In genomic region chrX:57591284-57592158, GRCh38 we compare ENCODE assay signal across 8 cellular contexts. TPM values are rescaled to one million over a fixed set of nuclear protein-coding genes. Genes with fewer than 3 reads are reported as not detected.
DNase-seq lines count a peak whose midpoint lies in the region; ATAC-seq and TF ChIP-seq lines count a peak whose summit lies in the region.
"Not testable (repeated sequence)": the region's sequence is repeated elsewhere in the genome, so short reads cannot be mapped to it uniquely, and the experiment has no call there.

ZXDB (plus strand) TSS chrX:57592011; CDS start chrX:57592049, 38 bp downstream.

- peaks cover 26% of the 10 kb centered on the region for H3K27me3 Mint-ChIP-seq in activated T-cell treated with anti-CD3 and anti-CD28 coated beads, Interleukin-2, amount 50 U/mL, for 24 hours

- in situ Hi-C loops in Caki2 (cut with HindIII; ENCODE audit: low pct_unique_long_range_greater_than_20kb, low sequenced_read_pairs): not testable (repeated sequence)

- H3K27me3 ChIP-seq in lower lobe of right lung (ENCODE audit: low read depth); spleen (replicated peaks in 1 of 7): not testable (repeated sequence)

- H3K4me1 ChIP-seq in lower lobe of right lung: not testable (repeated sequence)
- peaks cover 6 to 38% (median 25%) of the 10 kb centered on the region in 6 donors for H3K4me1 ChIP-seq in spleen

- peaks cover 40% of the 10 kb centered on the region for H3K4me1 Mint-ChIP-seq in activated T-cell treated with anti-CD3 and anti-CD28 coated beads, Interleukin-2, amount 50 U/mL, for 24 hours (ENCODE audit: low read depth)

- DNase-seq in Caki2 (ENCODE audit: low read depth) (peak; percentile 49), NCI-H460 (ENCODE audit: extremely low read depth, low read depth) (peak; percentile 24), epithelial cell of prostate (ENCODE audit: low read depth, low spot score) (peak; percentile 31)
- DNase-seq in activated T-cell treated with anti-CD3 and anti-CD28 coated beads, Interleukin-2, amount 50 U/mL, for 24 hours; lower lobe of right lung; spleen: not testable (repeated sequence)

- intact Hi-C loops in lower lobe of right lung (cut with DNase I); spleen (cut with DNase I; ENCODE audit: low total_unique reads): not testable (repeated sequence)

- H3K36me3 ChIP-seq in lower lobe of right lung, spleen: not testable (repeated sequence)

- H3K27ac ChIP-seq in epithelial cell of prostate: peak within 1 kb of the TSS; percentile 83
- peak within 1 kb of the TSS; percentile 92 for H3K27ac ChIP-seq in lower lobe of right lung
- peak within 1 kb of the TSS; percentile 53 to 94 (median 91) for H3K27ac ChIP-seq in spleen

- TF ChIP-seq POLR2A in spleen (IDR thresholded peaks at IDR 0.05): not testable (repeated sequence)

- peak; percentile 39 for ATAC-seq in GM19467 (IDR thresholded peaks at IDR 0.05; ENCODE audit: unreplicated experiment)
- peak; percentile 53 for ATAC-seq in HG03135 (IDR thresholded peaks at IDR 0.05; ENCODE audit: unreplicated experiment)
- peak; percentile 79 to 82 for ATAC-seq in lower lobe of right lung

- H3K36me3 Mint-ChIP-seq in activated T-cell treated with anti-CD3 and anti-CD28 coated beads, Interleukin-2, amount 50 U/mL, for 24 hours (ENCODE audit: low read depth): peaks cover 26% of the 10 kb centered on the region

- TF ChIP-seq CTCF in lower lobe of right lung (IDR thresholded peaks at IDR 0.05); spleen (IDR thresholded peaks at IDR 0.05 in 8 of 11, conservative IDR thresholded peaks at IDR 0.05 in 3 of 11): not testable (repeated sequence)

- peak within 1 kb of the TSS; percentile 90 for H3K27ac Mint-ChIP-seq in activated T-cell treated with anti-CD3 and anti-CD28 coated beads, Interleukin-2, amount 50 U/mL, for 24 hours

- H3K9me3 Mint-ChIP-seq in activated T-cell treated with anti-CD3 and anti-CD28 coated beads, Interleukin-2, amount 50 U/mL, for 24 hours: not testable (repeated sequence)

- H3K4me3 ChIP-seq in lower lobe of right lung (peak within 1 kb of the TSS; percentile 59), spleen (peak within 1 kb of the TSS; percentile 19 to 75 (median 46))

- H3K9me3 ChIP-seq in lower lobe of right lung, spleen: not testable (repeated sequence)

- peak within 1 kb of the TSS; percentile 76 for H3K4me3 Mint-ChIP-seq in activated T-cell treated with anti-CD3 and anti-CD28 coated beads, Interleukin-2, amount 50 U/mL, for 24 hours

- WGBS in spleen, 5 donors: 8 to 44% (median 13%) methylated on average over 12 to 18 of the region's 39 CpGs

RNA-seq across cellular contexts. Expression of gene ZXDB, which starts in this region (rescaled TPM):
- total RNA-seq in Caki2 (2014; rRNA removed; shearing (Covaris generic); ENCODE audit: low replicate concordance): 5.3 and 7.9 TPM in 2 replicates
- total RNA-seq in NCI-H460 (2014; rRNA removed; shearing (Covaris generic)): 13.9 and 14.6 TPM in 2 replicates
- 4.0 and 4.7 TPM in 2 replicates for polyA plus RNA-seq in NCI-H460 (2014; cell fraction: nucleus; rRNA removed)
- 7.0 TPM for total RNA-seq in lower lobe of right lung
- 10 to 100 TPM in 3 of 7 donors, 1 to 10 TPM in 4; 7.7 to 12.2 (median 9.7) TPM for total RNA-seq in spleen
- polyA plus RNA-seq in spleen: 1 to 10 TPM; 3.0 to 3.4 (median 3.3) TPM
